Comparison of ENCODE assay signal across 15 cellular contexts in the genomic region with DNA sequence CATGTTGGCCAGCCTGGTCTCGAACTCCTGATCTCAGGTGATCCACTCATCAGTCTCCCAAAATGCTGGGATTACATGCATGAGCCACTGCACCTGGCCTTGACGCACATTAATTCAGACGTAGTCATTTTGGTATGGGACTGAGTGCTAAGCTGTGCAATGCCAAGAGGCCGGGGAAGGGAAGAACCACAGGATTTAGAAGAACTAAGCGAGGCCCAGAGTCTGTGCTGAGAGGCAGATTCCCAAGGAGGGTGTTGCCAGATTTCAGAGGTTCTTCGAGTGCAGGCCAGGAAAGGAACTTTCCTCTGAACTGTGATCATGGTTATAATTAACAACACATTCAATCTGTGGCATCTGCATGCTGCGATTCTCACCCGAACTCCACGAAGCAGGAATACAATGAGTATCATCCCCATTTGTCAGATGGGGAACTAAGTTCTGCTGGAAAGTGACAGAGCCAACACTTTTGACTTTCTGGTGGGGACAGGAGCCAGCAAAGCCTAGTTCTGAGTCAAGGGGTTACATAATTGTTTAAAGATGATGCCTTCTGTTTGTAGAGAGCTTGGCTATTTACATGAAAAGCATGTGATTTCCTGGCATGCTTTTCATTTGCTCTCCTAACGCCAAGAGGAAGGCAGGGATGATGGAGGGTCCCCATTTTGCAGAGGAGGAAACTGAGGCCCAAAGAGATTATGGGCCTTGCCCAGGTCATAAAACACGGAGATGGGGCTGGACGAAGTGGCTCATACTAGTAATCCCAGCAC. TPM values are rescaled to one million over a fixed set of nuclear protein-coding genes. Genes with fewer than 3 reads are reported as not detected.
A peak's percentile ranks its signal among the peaks of the same experiment; 100 is the strongest.
DNase-seq lines count a peak whose midpoint lies in the region; ATAC-seq and TF ChIP-seq lines count a peak whose summit lies in the region.
"Had no signal": no experiment of that assay in that cellular context is flagged by ENCODE, and none has a peak within 500 bp of the region (broad histone marks: within the 10 kb centered on the region; RNA-seq: fewer than 3 reads in every experiment).

No MANE protein-coding gene starts in this region.

- H3K9me3 ChIP-seq in neural progenitor cell (ENCODE audit: low read depth) = no peaks in the 10 kb centered on the region
- no peaks in the 10 kb centered on the region for H3K9me3 ChIP-seq in psoas muscle
- H3K9me3 ChIP-seq: pancreas, upper lobe of left lung had no signal

- CTCF ChIA-PET in BJ (lab: Yijun Ruan, JAX) (interaction anchor here (0.6 to 4.3 kb wide), 5 partner anchors 21 to 100 kb away, joined by 3 to 27 read pairs (median 11); partner anchors contain the start of genes EPHB4 and POP7), RWPE1 (lab: Yijun Ruan, JAX) (interaction anchor here (0.7 to 1.0 kb wide), 3 partner anchors 42 to 276 kb away, joined by 3 read pairs; no protein-coding TSS in a partner anchor)

- peak; percentile 81 for ATAC-seq in sciatic nerve
- no peak for ATAC-seq in HG02884 (IDR thresholded peaks at IDR 0.05; ENCODE audit: unreplicated experiment)
- no peak for ATAC-seq in psoas muscle
- ATAC-seq: pancreas had no signal

- TF ChIP-seq CTCF in BJ (IDR thresholded peaks at IDR 0.05; ENCODE audit: insufficient read depth, low read depth, low read length) (no peak), RWPE1 (conservative IDR thresholded peaks at IDR 0.05; ENCODE audit: low read depth) (no peak), fibroblast of the aortic adventitia (IDR thresholded peaks at IDR 0.05; ENCODE audit: insufficient read depth, low read length) (no peak), neural progenitor cell (IDR thresholded peaks at IDR 0.05) (no peak), psoas muscle (IDR thresholded peaks at IDR 0.05) (no peak)

- H3K27ac ChIP-seq in RWPE1 (peak overlapping the region; percentile 12; the same call in 1 of the 2 replicates), neural progenitor cell (no peak overlapping the region), psoas muscle (no peak overlapping the region)
- H3K27ac ChIP-seq: pancreas, upper lobe of left lung had no signal

- DNase-seq in BJ (ENCODE audit: low read depth) = peak; percentile 92
- DNase-seq in RWPE1 (ENCODE audit: low spot score) = no peak
- DNase-seq in fibroblast of the aortic adventitia (ENCODE audit: low read depth) = peak; percentile 96
- no peak for DNase-seq in sciatic nerve (ENCODE audit: low spot score)
- DNase-seq in neural progenitor cell (ENCODE audit: low spot score) = no peak
- DNase-seq in psoas muscle = no peak
- no peak for DNase-seq in NCI-H1105 treated with DMSO at 0.1 percent for 48 hours (lab: John Stamatoyannopoulos, UW)
- DNase-seq: activated naive CD4-positive, alpha-beta T cell treated with anti-CD3 and anti-CD28 coated beads, Interleukin-2, amount 50 U/mL, for 16 hours; cerebellar nuclear complex; erythroblast; MM.1S; NCI-H2107; pancreas; upper lobe of left lung had no signal

- H3K4me2 ChIP-seq in neural progenitor cell = no peak overlapping the region

- H3K79me2 ChIP-seq in neural progenitor cell (ENCODE audit: low read depth) = no peaks in the 10 kb centered on the region

- POLR2A ChIA-PET in BJ (lab: Charles Lee) = interaction anchor here (0.7 kb wide), 1 partner anchor 63 kb away, joined by 3 read pairs; no protein-coding TSS in a partner anchor
- POLR2A ChIA-PET in RWPE1 (lab: Yijun Ruan, JAX; ENCODE audit: low non-redundant PET) = interaction anchor here (1.2 kb wide), 1 partner anchor 18 kb away, joined by 5 read pairs; no protein-coding TSS in a partner anchor

- H3K27me3 Mint-ChIP-seq in neural progenitor cell (ENCODE audit: insufficient read depth, low read depth) = peaks cover 20% of the 10 kb centered on the region

- H3K9ac ChIP-seq in neural progenitor cell = no peak overlapping the region

- peaks cover 27% of the 10 kb centered on the region for H3K27me3 ChIP-seq in BJ (ENCODE audit: control insufficient read depth, insufficient read depth, low read length)
- peaks cover 45% of the 10 kb centered on the region for H3K27me3 ChIP-seq in neural progenitor cell
- H3K27me3 ChIP-seq in psoas muscle (ENCODE audit: insufficient read depth in 3 of 3, low read length in 2 of 3) = peaks cover 0 to 16% (median 3%) of the 10 kb centered on the region in 3 donors
- H3K27me3 ChIP-seq: pancreas, upper lobe of left lung had no signal

- peaks cover 3% of the 10 kb centered on the region for H3F3A ChIP-seq in neural progenitor cell (ENCODE audit: low read depth)

- 48 to 50% (median 48%) methylated on average over 12 of the region's 12 CpGs for WGBS in psoas muscle, 3 donors

- peaks cover 3% of the 10 kb centered on the region for H3K4me1 Mint-ChIP-seq in neural progenitor cell

- no peak overlapping the region for H3K4me3 Mint-ChIP-seq in neural progenitor cell

- no peaks in the 10 kb centered on the region for H3K36me3 Mint-ChIP-seq in neural progenitor cell

- no peak overlapping the region for H2AFZ ChIP-seq in neural progenitor cell (replicated peaks)

- H3K9me3 Mint-ChIP-seq in neural progenitor cell = no peaks in the 10 kb centered on the region

- H3K4me3 ChIP-seq in BJ (ENCODE audit: low read depth, low read length) (no peak overlapping the region), fibroblast of the aortic adventitia (ENCODE audit: low read depth, low read length) (no peak overlapping the region), neural progenitor cell (no peak overlapping the region), psoas muscle (no peak overlapping the region)
- H3K4me3 ChIP-seq: pancreas, upper lobe of left lung had no signal

- H3K36me3 ChIP-seq in BJ (ENCODE audit: control insufficient read depth, insufficient read depth, low read length) = no peaks in the 10 kb centered on the region
- no peaks in the 10 kb centered on the region for H3K36me3 ChIP-seq in neural progenitor cell
- no peaks in the 10 kb centered on the region for H3K36me3 ChIP-seq in psoas muscle (ENCODE audit: insufficient read depth in 1 of 2, low read depth in 1 of 2)
- H3K36me3 ChIP-seq: pancreas, upper lobe of left lung had no signal

- intact Hi-C loops in sciatic nerve (cut with DNase I) (no loop called here), psoas muscle (cut with DNase I) (loop anchor here in 1 of 2 donors (10.0 kb wide), 1 partner anchor 252 kb away; the partner anchor contains the start of gene TSC22D4)

- H3K4me1 ChIP-seq in neural progenitor cell (no peaks in the 10 kb centered on the region), psoas muscle (no peaks in the 10 kb centered on the region)

- no peaks in the 10 kb centered on the region for H4K20me1 ChIP-seq in neural progenitor cell (ENCODE audit: low read depth)

- H3K27ac Mint-ChIP-seq in neural progenitor cell = no peak overlapping the region

RNA-seq across cellular contexts. Expression of gene ZAN, which starts 6.2 kb away (rescaled TPM):
- polyA plus RNA-seq in BJ (2011; rRNA removed) = not detected in 2 replicates
- polyA minus RNA-seq in BJ (2011; rRNA and poly(A)+ RNA removed) = not detected in 2 replicates
- not detected in 2 replicates for total RNA-seq in fibroblast of the aortic adventitia (ENCODE audit: low replicate concordance)
- not detected for total RNA-seq in sciatic nerve
- total RNA-seq in neural progenitor cell (ENCODE audit: low replicate concordance) = 0.03 TPM in 1 of 2 replicates, not detected in the other
- total RNA-seq in psoas muscle = not detected
- not detected for polyA plus RNA-seq in psoas muscle
- total RNA-seq: upper lobe of left lung had no signal

RNA-seq across cellular contexts. Expression of gene EPO, which starts 6.9 kb away (rescaled TPM):
- polyA plus RNA-seq in BJ (2011; rRNA removed) (not detected in 2 replicates), psoas muscle (not detected)
- polyA minus RNA-seq in BJ (2011; rRNA and poly(A)+ RNA removed) = not detected in 2 replicates
- total RNA-seq in fibroblast of the aortic adventitia (ENCODE audit: low replicate concordance) (not detected in 2 replicates), sciatic nerve (not detected), neural progenitor cell (ENCODE audit: low replicate concordance) (0.09 and 0.58 TPM in 2 replicates), psoas muscle (not detected)

RNA-seq across cellular contexts. Expression of gene POP7, which starts 21.3 kb away (rescaled TPM):
- polyA plus RNA-seq in BJ (2011; rRNA removed) = 24.5 and 35.2 TPM in 2 replicates
- polyA minus RNA-seq in BJ (2011; rRNA and poly(A)+ RNA removed) = 7.9 and 12.8 TPM in 2 replicates
- 17.8 and 32.4 TPM in 2 replicates for total RNA-seq in fibroblast of the aortic adventitia (ENCODE audit: low replicate concordance)
- 16.6 TPM for total RNA-seq in sciatic nerve
- 19.4 and 55.1 TPM in 2 replicates for total RNA-seq in neural progenitor cell (ENCODE audit: low replicate concordance)
- total RNA-seq in psoas muscle = 10 to 100 TPM; 28.4 to 44.4 (median 39.4) TPM
- polyA plus RNA-seq in psoas muscle = 100 to 1,000 TPM in 1 of 3 donors, 10 to 100 TPM in 2; 74.1 to 129 (median 86.0) TPM

RNA-seq across cellular contexts. Expression of gene GIGYF1, which starts 33.1 kb away (rescaled TPM):
- polyA plus RNA-seq in BJ (2011; rRNA removed) = 5.7 and 7.6 TPM in 2 replicates
- 5.5 and 5.6 TPM in 2 replicates for polyA minus RNA-seq in BJ (2011; rRNA and poly(A)+ RNA removed)
- total RNA-seq in fibroblast of the aortic adventitia (ENCODE audit: low replicate concordance) = 20.7 and 39.1 TPM in 2 replicates
- total RNA-seq in sciatic nerve = 58.8 TPM
- 24.2 and 64.5 TPM in 2 replicates for total RNA-seq in neural progenitor cell (ENCODE audit: low replicate concordance)
- 10 to 100 TPM; 18.0 to 39.1 (median 23.9) TPM for total RNA-seq in psoas muscle
- polyA plus RNA-seq in psoas muscle = 10 to 100 TPM in 2 of 3 donors, 1 to 10 TPM in 1; 9.9 to 16.1 (median 10.5) TPM

RNA-seq across cellular contexts. Expression of gene GNB2, which starts 53.6 kb away (rescaled TPM):
- polyA plus RNA-seq in BJ (2011; rRNA removed) = 87.4 and 172 TPM in 2 replicates
- polyA minus RNA-seq in BJ (2011; rRNA and poly(A)+ RNA removed) = 105 and 133 TPM in 2 replicates
- total RNA-seq in fibroblast of the aortic adventitia (ENCODE audit: low replicate concordance) = 38.5 and 89.1 TPM in 2 replicates
- total RNA-seq in sciatic nerve = 179 TPM
- 54.3 and 110 TPM in 2 replicates for total RNA-seq in neural progenitor cell (ENCODE audit: low replicate concordance)
- 100 to 1,000 TPM in 3 of 4 donors, 10 to 100 TPM in 1; 87.1 to 130 (median 121) TPM for total RNA-seq in psoas muscle
- 100 to 1,000 TPM; 112 to 148 (median 117) TPM for polyA plus RNA-seq in psoas muscle

Comparison
In these comparisons a context has a peak if more than half of its experiments do, and no peak if none do; other contexts are left out.
1. DNase-seq: peak in BJ (single experiment) and fibroblast of the aortic adventitia (single experiment); none in RWPE1 (single experiment), sciatic nerve (single experiment), neural progenitor cell (single experiment), psoas muscle (0 of 2) and NCI-H1105 treated with DMSO at 0.1 percent for 48 hours (single experiment).